In the genomic region with DNA sequence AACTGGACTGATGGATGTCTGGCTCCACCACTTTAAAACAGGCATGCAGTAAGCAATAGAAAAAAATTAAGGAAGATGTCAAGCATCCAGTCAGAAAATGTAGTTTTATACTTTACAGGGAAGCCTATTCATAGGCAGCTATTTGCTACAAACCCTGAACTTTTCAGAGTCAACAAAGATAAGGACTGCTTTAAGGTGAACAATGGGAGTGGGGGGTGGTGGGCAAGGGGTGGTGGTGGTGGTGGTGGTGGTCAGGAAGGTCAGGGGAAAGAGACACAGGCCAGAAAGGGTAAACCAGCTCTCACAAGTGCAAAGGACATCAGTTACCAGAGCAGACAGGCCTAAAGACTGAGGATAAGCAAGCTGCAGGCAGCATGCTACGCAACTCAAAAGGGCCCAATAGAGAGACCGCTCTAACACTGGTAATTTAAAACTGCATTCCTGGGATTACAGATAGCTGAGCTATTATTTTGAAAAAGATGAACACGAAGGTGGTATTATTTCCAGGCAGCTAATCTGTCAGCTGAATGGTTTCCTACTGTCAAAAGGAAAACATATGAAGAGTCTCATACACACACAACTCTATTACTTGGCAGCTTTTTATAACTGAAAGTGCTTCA, we compare ENCODE assay signal across 9 cellular contexts. TPM values are rescaled to one million over a fixed set of nuclear protein-coding genes. Genes with fewer than 3 reads are reported as not detected.
DNase-seq lines count a peak whose midpoint lies in the region; ATAC-seq, FAIRE-seq and TF ChIP-seq lines count a peak whose summit lies in the region.
"Had no signal": no experiment of that assay in that cellular context is flagged by ENCODE, and none has a peak within 500 bp of the region (broad histone marks: within the 10 kb centered on the region; RNA-seq: fewer than 3 reads in every experiment).

No MANE protein-coding gene starts in this region.

- POLR2A ChIA-PET in naive thymus-derived CD8-positive, alpha-beta T cell (lab: Charles Lee) = interaction anchor here (0.6 to 1.1 kb wide), 2 partner anchors 15 to 63 kb away, joined by 4 read pairs; a partner anchor contains a TSS

- peak; percentile 65 for ATAC-seq in GM23338
- no peak for ATAC-seq in naive thymus-derived CD8-positive, alpha-beta T cell
- ATAC-seq in GM18511 (IDR thresholded peaks at IDR 0.05; ENCODE audit: unreplicated experiment) = no peak

- peaks cover 12% of the 10 kb centered on the region for H3K27me3 Mint-ChIP-seq in GM23338 (ENCODE audit: insufficient read depth, low read depth, poor library complexity)
- H3K27me3 Mint-ChIP-seq in astrocyte (ENCODE audit: low read depth, unreplicated experiment) = no peaks in the 10 kb centered on the region
- H3K27me3 Mint-ChIP-seq in naive thymus-derived CD8-positive, alpha-beta T cell = no peaks in the 10 kb centered on the region

- H3K27ac Mint-ChIP-seq in GM23338 (0 out of 2 replicates have a peak overlapping the region, but pooled peaks have one; percentile 3), astrocyte (ENCODE audit: unreplicated experiment) (peak overlapping the region; percentile 89)
- peak overlapping the region; percentile 60 to 92 (median 82) for H3K27ac Mint-ChIP-seq in naive thymus-derived CD8-positive, alpha-beta T cell

- TF ChIP-seq CTCF in GM23338 (conservative IDR thresholded peaks at IDR 0.05; ENCODE audit: low read depth in 2 of 2) (no peak), astrocyte (IDR thresholded peaks at IDR 0.05; ENCODE audit: insufficient read depth, low read depth, low read length) (no peak)

- H3K36me3 Mint-ChIP-seq in GM23338 (ENCODE audit: low read depth) = peaks cover 10% of the 10 kb centered on the region; the same call in 1 of the 3 replicates
- peaks cover 2% of the 10 kb centered on the region for H3K36me3 Mint-ChIP-seq in astrocyte (ENCODE audit: low read depth, unreplicated experiment)
- peaks cover 0 to 16% (median 1%) of the 10 kb centered on the region in 3 donors for H3K36me3 Mint-ChIP-seq in naive thymus-derived CD8-positive, alpha-beta T cell

- H3K4me1 ChIP-seq in GM23338 (ENCODE audit: insufficient read depth) (peaks cover 31% of the 10 kb centered on the region), astrocyte (ENCODE audit: insufficient read depth, low read length) (peaks cover 53% of the 10 kb centered on the region)

- peak; percentile 70 for FAIRE-seq in astrocyte (lab: Jason Lieb, UNC)

- H3K36me3 ChIP-seq in GM23338 (ENCODE audit: insufficient read depth) (no peaks in the 10 kb centered on the region), astrocyte (ENCODE audit: insufficient read depth, low read length) (no peaks in the 10 kb centered on the region)

- H3K9me3 ChIP-seq in astrocyte (ENCODE audit: insufficient read depth, low read depth, low read length) = no peaks in the 10 kb centered on the region

- H3K9me3 Mint-ChIP-seq in GM23338 (no peaks in the 10 kb centered on the region; the same call in 2 of the 3 replicates), astrocyte (ENCODE audit: unreplicated experiment) (no peaks in the 10 kb centered on the region)
- no peaks in the 10 kb centered on the region for H3K9me3 Mint-ChIP-seq in naive thymus-derived CD8-positive, alpha-beta T cell

- H3K4me1 Mint-ChIP-seq in GM23338 (peaks cover 54% of the 10 kb centered on the region), astrocyte (ENCODE audit: low read depth, unreplicated experiment) (peaks cover 58% of the 10 kb centered on the region)
- H3K4me1 Mint-ChIP-seq in naive thymus-derived CD8-positive, alpha-beta T cell = peaks cover 60 to 97% (median 92%) of the 10 kb centered on the region in 4 donors

- H3K9me2 ChIP-seq in GM23338 (ENCODE audit: insufficient read depth) = no peaks in the 10 kb centered on the region

- H4K20me1 ChIP-seq in GM23338 (replicated peaks; ENCODE audit: insufficient read depth) (peaks cover 94% of the 10 kb centered on the region), astrocyte (ENCODE audit: insufficient read depth, low read length) (peaks cover 95% of the 10 kb centered on the region)

- peak overlapping the region; percentile 51 for H3K9ac ChIP-seq in astrocyte (ENCODE audit: low read length)

- H3K4me2 ChIP-seq in GM23338 (peak overlapping the region; percentile 67), astrocyte (ENCODE audit: low read length) (peak overlapping the region; percentile 71)

- H3F3A ChIP-seq in GM23338 (replicated peaks; ENCODE audit: low read depth) = no peaks in the 10 kb centered on the region

- no peaks in the 10 kb centered on the region for H3K27me3 ChIP-seq in GM23338 (ENCODE audit: insufficient read depth)
- H3K27me3 ChIP-seq in astrocyte (ENCODE audit: insufficient read depth, low read length) = no peaks in the 10 kb centered on the region

- H3K4me3 Mint-ChIP-seq in GM23338 (no peak overlapping the region), astrocyte (ENCODE audit: unreplicated experiment) (peak overlapping the region; percentile 75)
- peak overlapping the region in 9 of 10 donors; percentile 44 to 83 (median 74) for H3K4me3 Mint-ChIP-seq in naive thymus-derived CD8-positive, alpha-beta T cell

- in situ Hi-C loops in ACHN (cut with HindIII; ENCODE audit: low pct_ligation_motif_present, low pct_unique_long_range_greater_than_20kb, low sequenced_read_pairs) = no loop called here

- 0 out of 2 replicates have a peak overlapping the region, but pooled peaks have one; percentile 13 for H3K4me3 ChIP-seq in GM23338
- H3K4me3 ChIP-seq in astrocyte (ENCODE audit: insufficient read depth, low read depth, low read length) = no peak overlapping the region

- DNase-seq in AG08395 (ENCODE audit: low spot score) (peak; percentile 64), GM23338 (ENCODE audit: low spot score) (peak; percentile 42), astrocyte (ENCODE audit: low read depth) (peak; percentile 68), ACHN (no peak), retina (no peak), HT-29 (ENCODE audit: low spot score) (no peak)
- DNase-seq in naive thymus-derived CD8-positive, alpha-beta T cell = no peak
- DNase-seq: NCI-H1436 had no signal

- H3K27ac ChIP-seq in GM23338 (ENCODE audit: low read depth) = 0 out of 2 replicates have a peak overlapping the region, but pooled peaks have one; percentile 24
- H3K27ac ChIP-seq in astrocyte (ENCODE audit: low read depth, low read length) = peak overlapping the region; percentile 47

- H3K79me2 ChIP-seq in GM23338 (replicated peaks; ENCODE audit: insufficient read depth) = peaks cover 100% of the 10 kb centered on the region
- H3K79me2 ChIP-seq in astrocyte (ENCODE audit: insufficient read depth, low read length) = peaks cover 99% of the 10 kb centered on the region

- H2AFZ ChIP-seq in GM23338 = no peak overlapping the region
- no peak overlapping the region for H2AFZ ChIP-seq in astrocyte (ENCODE audit: low read depth, low read length)

TF ChIP-seq in GM23338, 12 proteins besides CTCF, POLR2A, EP300 and RAD21:
- TF ChIP-seq CREB1 (CRISPR knock-in tag; IDR thresholded peaks at IDR 0.05; ENCODE audit: low read depth) (no peak), EZH2phosphoT487 (IDR thresholded peaks at IDR 0.05; ENCODE audit: unreplicated experiment) (no peak), ZNF114 (CRISPR knock-in tag; IDR thresholded peaks at IDR 0.05) (no peak), STAT1 (IDR thresholded peaks at IDR 0.05; ENCODE audit: unreplicated experiment) (no peak)
- TF ChIP-seq, protein P1, sequence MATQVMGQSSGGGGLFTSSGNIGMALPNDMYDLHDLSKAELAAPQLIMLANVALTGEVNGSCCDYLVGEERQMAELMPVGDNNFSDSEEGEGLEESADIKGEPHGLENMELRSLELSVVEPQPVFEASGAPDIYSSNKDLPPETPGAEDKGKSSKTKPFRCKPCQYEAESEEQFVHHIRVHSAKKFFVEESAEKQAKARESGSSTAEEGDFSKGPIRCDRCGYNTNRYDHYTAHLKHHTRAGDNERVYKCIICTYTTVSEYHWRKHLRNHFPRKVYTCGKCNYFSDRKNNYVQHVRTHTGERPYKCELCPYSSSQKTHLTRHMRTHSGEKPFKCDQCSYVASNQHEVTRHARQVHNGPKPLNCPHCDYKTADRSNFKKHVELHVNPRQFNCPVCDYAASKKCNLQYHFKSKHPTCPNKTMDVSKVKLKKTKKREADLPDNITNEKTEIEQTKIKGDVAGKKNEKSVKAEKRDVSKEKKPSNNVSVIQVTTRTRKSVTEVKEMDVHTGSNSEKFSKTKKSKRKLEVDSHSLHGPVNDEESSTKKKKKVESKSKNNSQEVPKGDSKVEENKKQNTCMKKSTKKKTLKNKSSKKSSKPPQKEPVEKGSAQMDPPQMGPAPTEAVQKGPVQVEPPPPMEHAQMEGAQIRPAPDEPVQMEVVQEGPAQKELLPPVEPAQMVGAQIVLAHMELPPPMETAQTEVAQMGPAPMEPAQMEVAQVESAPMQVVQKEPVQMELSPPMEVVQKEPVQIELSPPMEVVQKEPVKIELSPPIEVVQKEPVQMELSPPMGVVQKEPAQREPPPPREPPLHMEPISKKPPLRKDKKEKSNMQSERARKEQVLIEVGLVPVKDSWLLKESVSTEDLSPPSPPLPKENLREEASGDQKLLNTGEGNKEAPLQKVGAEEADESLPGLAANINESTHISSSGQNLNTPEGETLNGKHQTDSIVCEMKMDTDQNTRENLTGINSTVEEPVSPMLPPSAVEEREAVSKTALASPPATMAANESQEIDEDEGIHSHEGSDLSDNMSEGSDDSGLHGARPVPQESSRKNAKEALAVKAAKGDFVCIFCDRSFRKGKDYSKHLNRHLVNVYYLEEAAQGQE (IDR thresholded peaks at IDR 0.05; ENCODE audit: unreplicated experiment) = no peak

RNA-seq across cellular contexts. Expression of a gene that starts 14.8 kb away (rescaled TPM):
- total RNA-seq in GM23338 (2014; rRNA removed; shearing (Covaris generic)) = 63.5 and 63.8 TPM in 2 replicates
- polyA plus RNA-seq in GM23338 (2016; fragmentation: Nextera tagmentation; extraction: Ambion mirVana) = 115 and 127 TPM in 2 replicates
- total RNA-seq in astrocyte = 116 and 128 TPM in 2 replicates
- total RNA-seq in naive thymus-derived CD8-positive, alpha-beta T cell = 100 to 1,000 TPM; 172 to 180 TPM
- polyA plus RNA-seq in naive thymus-derived CD8-positive, alpha-beta T cell = 10 to 100 TPM; 10.6 to 37.2 (median 11.5) TPM
- total RNA-seq in HT-29 (2014; rRNA removed; shearing (Covaris generic)) = 20.1 and 20.3 TPM in 2 replicates

Comparison
In these comparisons a context has a peak if more than half of its experiments do, and no peak if none do; other contexts are left out.
1. DNase-seq: peak in AG08395 (single experiment), GM23338 (single experiment) and astrocyte (single experiment); none in naive thymus-derived CD8-positive, alpha-beta T cell (0 of 10), ACHN (single experiment), retina (single experiment) and HT-29 (single experiment).
2. H3K27ac Mint-ChIP-seq: peak in every context shown above with its lines; median percentile 89 in astrocyte; 82 in naive thymus-derived CD8-positive, alpha-beta T cell; 3 in GM23338.